In genomic region chr7:6608794-6609193, GRCh38 we compare ENCODE assay signal across 22 cellular contexts. TPM values are rescaled to one million over a fixed set of nuclear protein-coding genes. Genes with fewer than 3 reads are reported as not detected.
DNase-seq lines count a peak whose midpoint lies in the region; ATAC-seq, FAIRE-seq and TF ChIP-seq lines count a peak whose summit lies in the region.
"Had no signal": no experiment of that assay in that cellular context is flagged by ENCODE, and none has a peak within 500 bp of the region (broad histone marks: within the 10 kb centered on the region; RNA-seq: fewer than 3 reads in every experiment).

No MANE protein-coding gene starts in this region.

- H3K27me3 Mint-ChIP-seq in WTC11 (ENCODE audit: low read depth): no peaks in the 10 kb centered on the region; the same call in 1 of the 2 replicates
- H3K27me3 Mint-ChIP-seq: CD4-positive, alpha-beta T cell had no signal

- no peaks in the 10 kb centered on the region for H3K79me2 ChIP-seq in HepG2 (ENCODE audit: insufficient read depth, low read length)

- no peaks in the 10 kb centered on the region; a peak in 1 of 5 replicates for H3K27me3 ChIP-seq in HepG2 (ENCODE audit: control insufficient read depth in 1 of 2, insufficient read depth in 2 of 2, low read length in 2 of 2)
- H3K27me3 ChIP-seq in right lobe of liver: no peaks in the 10 kb centered on the region

- no peaks in the 10 kb centered on the region for H3K9me3 Mint-ChIP-seq in WTC11
- H3K9me3 Mint-ChIP-seq: CD4-positive, alpha-beta T cell; CD8-positive, alpha-beta T cell had no signal

- FAIRE-seq in HepG2 (lab: Jason Lieb, UNC): no peak
- FAIRE-seq: A549, D721Med, G401.6, GM12891, GM19239 had no signal

- H3K4me1 Mint-ChIP-seq in WTC11: peaks cover 2% of the 10 kb centered on the region; the same call in 1 of the 2 replicates
- H3K4me1 Mint-ChIP-seq: B cell had no signal

- H3K9ac ChIP-seq in HepG2 (ENCODE audit: insufficient read depth, low read depth, low read length): no peak overlapping the region
- H3K9ac ChIP-seq: BLaER1 treated with 17β-estradiol and CSF1 and Interleukin-3, amounts not matched to agents 10 nM and 100 nM had no signal

- in situ Hi-C loops in HepG2 (cut with HindIII; ENCODE audit: extremely low pct_ligation_motif_present, low pct_unique_long_range_greater_than_20kb): no loop called here

- intact Hi-C loops in HepG2 (cut with micrococcal nuclease; ENCODE audit: unreplicated experiment): loop anchor here (1.0 kb wide), 1 partner anchor 29 kb away; the partner anchor contains the start of gene ZNF316
- intact Hi-C loops in right lobe of liver (cut with DNase I): no loop called here

- H4K20me1 ChIP-seq in HepG2 (ENCODE audit: insufficient read depth, low read length): no peaks in the 10 kb centered on the region

- peaks cover 7% of the 10 kb centered on the region for H3K36me3 Mint-ChIP-seq in WTC11

- H3K27ac ChIP-seq in HepG2 (ENCODE audit: extremely low read length, insufficient read depth, low read length): no peak overlapping the region
- no peak overlapping the region for H3K27ac ChIP-seq in right lobe of liver
- H3K27ac ChIP-seq: 22Rv1; A549; BLaER1 treated with 17β-estradiol and CSF1 and Interleukin-3, amounts not matched to agents 10 nM and 100 nM; C4-2B had no signal

- POLR2A ChIA-PET in HepG2 (lab: Yijun Ruan, JAX): no interaction called here
- POLR2A ChIA-PET in WTC11 (lab: Charles Lee): interaction anchor here (0.8 kb wide), 1 partner anchor 32 kb away, joined by 3 read pairs; the partner anchor contains the start of gene ZDHHC4

- peaks cover under 1% of the 10 kb centered on the region; the same call in 1 of the 2 replicates for H3K4me1 ChIP-seq in HepG2 (ENCODE audit: insufficient read depth, low read length)
- no peaks in the 10 kb centered on the region for H3K4me1 ChIP-seq in right lobe of liver
- H3K4me1 ChIP-seq: A549 had no signal

- no TSS peak for BruUV-seq in HepG2 (replicated peaks; lab: Mats Ljungman, UMichigan)

- no peak overlapping the region for H3K4me3 Mint-ChIP-seq in WTC11
- H3K4me3 Mint-ChIP-seq: B cell; CD4-positive, alpha-beta T cell; CD8-positive, alpha-beta T cell had no signal

- no peak for TF ChIP-seq EP300 in HepG2 (IDR thresholded peaks at IDR 0.05; ENCODE audit: low read depth in 2 of 2, low read length in 2 of 2)
- no peak for TF ChIP-seq EP300 in HepG2 (CRISPR knock-in tag; IDR thresholded peaks at IDR 0.05; ENCODE audit: borderline replicate concordance)

- H3K4me3 ChIP-seq in HepG2 (replicated peaks in 1 of 3; ENCODE audit: insufficient read depth in 1 of 3, low read depth in 2 of 3, low read length in 3 of 3): no peak overlapping the region
- H3K4me3 ChIP-seq in right lobe of liver: no peak overlapping the region
- H3K4me3 ChIP-seq: A549; BLaER1 treated with 17β-estradiol and CSF1 and Interleukin-3, amounts not matched to agents 10 nM and 100 nM had no signal

- TF ChIP-seq POLR2A in HepG2 (IDR thresholded peaks at IDR 0.05; ENCODE audit: insufficient read depth in 1 of 2, low read depth in 2 of 2, low read length in 2 of 2): no peak
- no peak for TF ChIP-seq POLR2A in right lobe of liver (IDR thresholded peaks at IDR 0.05)

- no peak for ATAC-seq in HepG2
- no peak for ATAC-seq in right lobe of liver
- no peak for ATAC-seq in WTC11
- ATAC-seq in GM21786 (IDR thresholded peaks at IDR 0.05; ENCODE audit: unreplicated experiment): no peak
- ATAC-seq: A549; CD8-positive, alpha-beta T cell had no signal

- peaks cover 0 to 15% of the 10 kb centered on the region in 2 experiments; a peak in 3 of 5 replicates for H3K36me3 ChIP-seq in HepG2 (replicated peaks in 1 of 2; ENCODE audit: control insufficient read depth in 1 of 2, insufficient read depth in 2 of 2, low read length in 2 of 2)
- peaks cover 0 to 13% (median 1%) of the 10 kb centered on the region in 4 donors for H3K36me3 ChIP-seq in right lobe of liver

- TF ChIP-seq RAD21 in HepG2 (CRISPR knock-in tag; IDR thresholded peaks at IDR 0.05): no peak

- H2AFZ ChIP-seq in HepG2 (ENCODE audit: low read length): no peak overlapping the region

- no peak overlapping the region for H3K27ac Mint-ChIP-seq in WTC11
- H3K27ac Mint-ChIP-seq: B cell; CD4-positive, alpha-beta T cell; CD8-positive, alpha-beta T cell had no signal

- DNase-seq in HepG2 (ENCODE audit: low spot score) (no peak), right lobe of liver (no peak), WTC11 (ENCODE audit: low spot score) (no peak), NCI-H1092 (lab: John Stamatoyannopoulos, UW) (no peak)
- DNase-seq: AML-193; Caco-2; Calu3; CD4-positive, alpha-beta T cell; CD8-positive, alpha-beta T cell; DMS79 treated with DMSO at 0.1 percent for 48 hours; GF-D8 had no signal

- 97% methylated on average over 12 of the region's 12 CpGs for WGBS in HepG2 (ENCODE audit: low lambda C conversion rate)
- WGBS in right lobe of liver (ENCODE audit: insufficient coverage, low coverage, low lambda C conversion rate, missing lambda C conversion rate): 93% methylated on average over 9 of the region's 12 CpGs

- H3K4me2 ChIP-seq in HepG2 (ENCODE audit: low read depth, low read length): no peak overlapping the region
- H3K4me2 ChIP-seq: A549; BLaER1 treated with 17β-estradiol and CSF1 and Interleukin-3, amounts not matched to agents 10 nM and 100 nM had no signal

- CTCF ChIA-PET in HepG2 (lab: Yijun Ruan, JAX; ENCODE audit: low intra/inter-chr PET ratio, low total read pairs) (no interaction called here), WTC11 (lab: Charles Lee) (interaction anchor here (1.8 kb wide), 1 partner anchor 19 kb away, joined by 5 read pairs; the partner anchor contains the start of gene INTS15)

- TF ChIP-seq CTCF in HepG2 (CRISPR knock-in tag; IDR thresholded peaks at IDR 0.05): no peak
- no peak for TF ChIP-seq CTCF in right lobe of liver (IDR thresholded peaks at IDR 0.05)
- TF ChIP-seq CTCF in WTC11 (IDR thresholded peaks at IDR 0.05): no peak

- H3K9me3 ChIP-seq in HepG2 (ENCODE audit: low read length): no peaks in the 10 kb centered on the region
- H3K9me3 ChIP-seq in right lobe of liver: no peaks in the 10 kb centered on the region
- H3K9me3 ChIP-seq: A549; BLaER1 treated with 17β-estradiol and CSF1 and Interleukin-3, amounts not matched to agents 10 nM and 100 nM; Caco-2 had no signal

RNA-seq across cellular contexts. Expression of gene ZNF853, which starts 6.6 kb away (rescaled TPM):
- 2.1 and 2.5 TPM in 2 replicates for total RNA-seq in HepG2 (2016; rRNA removed; fragmentation: Illumina TruSeq; extraction: Trizol)
- 0.61 and 1.3 TPM in 2 replicates for total RNA-seq in HepG2 (2016; cell fraction: cytosol; rRNA removed; fragmentation: Illumina TruSeq; extraction: Trizol; ENCODE audit: low read depth)
- total RNA-seq in HepG2 (2016; cell fraction: insoluble cytoplasmic fraction; rRNA removed; fragmentation: Illumina TruSeq; extraction: Trizol): 1.9 and 2.0 TPM in 2 replicates
- total RNA-seq in HepG2 (2016; cell fraction: membrane; rRNA removed; fragmentation: Illumina TruSeq; extraction: Trizol): 3.2 and 3.3 TPM in 2 replicates
- 1.5 and 1.9 TPM in 2 replicates for total RNA-seq in HepG2 (2016; cell fraction: nucleus; rRNA removed; fragmentation: Illumina TruSeq; extraction: Trizol)
- 6.2 and 10.8 TPM in 2 replicates for polyA plus RNA-seq in HepG2 (2011; rRNA removed)
- 7.2 and 8.2 TPM in 2 replicates for polyA plus RNA-seq in HepG2 (2011; cell fraction: cytosol; rRNA removed)
- polyA plus RNA-seq in HepG2 (2011; cell fraction: nucleus; rRNA removed): 4.4 and 5.8 TPM in 2 replicates
- 4.2 and 5.1 TPM in 2 replicates for polyA plus RNA-seq in HepG2 (2012)
- polyA plus RNA-seq in HepG2 (2016; cell fraction: cytosol; fragmentation: Illumina TruSeq; extraction: Trizol; ENCODE audit: low read depth): 1.6 and 1.7 TPM in 2 replicates
- 3.6 and 4.7 TPM in 2 replicates for polyA plus RNA-seq in HepG2 (2016; cell fraction: insoluble cytoplasmic fraction; fragmentation: Illumina TruSeq; extraction: Trizol; ENCODE audit: low read depth)
- polyA plus RNA-seq in HepG2 (2016; cell fraction: membrane; fragmentation: Illumina TruSeq; extraction: Trizol; ENCODE audit: low read depth): 4.5 and 5.2 TPM in 2 replicates
- polyA plus RNA-seq in HepG2 (2016; cell fraction: nucleus; fragmentation: Illumina TruSeq; extraction: Trizol; ENCODE audit: insufficient read depth, low read depth): 3.6 and 4.1 TPM in 2 replicates
- polyA minus RNA-seq in HepG2 (2011; rRNA and poly(A)+ RNA removed; ENCODE audit: low replicate concordance): 0.16 and 14.3 TPM in 2 replicates
- 6.0 and 8.6 TPM in 2 replicates for polyA minus RNA-seq in HepG2 (2011; cell fraction: cytosol; rRNA and poly(A)+ RNA removed)
- 1.7 and 2.9 TPM in 2 replicates for polyA minus RNA-seq in HepG2 (2011; cell fraction: nucleus; rRNA and poly(A)+ RNA removed)
- under 1 TPM; 0.20 to 0.98 (median 0.37) TPM for total RNA-seq in right lobe of liver
- 7.7 to 8.0 TPM (median 8.0 TPM) in 3 replicates for total RNA-seq in WTC11 (2021)

RNA-seq across cellular contexts. Expression of gene INTS15, which starts 19.0 kb away (rescaled TPM):
- 8.7 and 16.3 TPM in 2 replicates for total RNA-seq in HepG2 (2016; rRNA removed; fragmentation: Illumina TruSeq; extraction: Trizol)
- total RNA-seq in HepG2 (2016; cell fraction: cytosol; rRNA removed; fragmentation: Illumina TruSeq; extraction: Trizol; ENCODE audit: low read depth): 6.0 and 7.2 TPM in 2 replicates
- total RNA-seq in HepG2 (2016; cell fraction: insoluble cytoplasmic fraction; rRNA removed; fragmentation: Illumina TruSeq; extraction: Trizol): 9.9 and 14.0 TPM in 2 replicates
- 11.2 and 14.4 TPM in 2 replicates for total RNA-seq in HepG2 (2016; cell fraction: membrane; rRNA removed; fragmentation: Illumina TruSeq; extraction: Trizol)
- total RNA-seq in HepG2 (2016; cell fraction: nucleus; rRNA removed; fragmentation: Illumina TruSeq; extraction: Trizol): 11.9 and 12.9 TPM in 2 replicates
- 23.3 and 25.7 TPM in 2 replicates for polyA plus RNA-seq in HepG2 (2011; rRNA removed)
- 20.5 and 21.6 TPM in 2 replicates for polyA plus RNA-seq in HepG2 (2011; cell fraction: cytosol; rRNA removed)
- polyA plus RNA-seq in HepG2 (2011; cell fraction: nucleus; rRNA removed): 35.7 and 36.4 TPM in 2 replicates
- polyA plus RNA-seq in HepG2 (2012): 15.0 and 22.4 TPM in 2 replicates
- 8.3 and 10.5 TPM in 2 replicates for polyA plus RNA-seq in HepG2 (2016; cell fraction: cytosol; fragmentation: Illumina TruSeq; extraction: Trizol; ENCODE audit: low read depth)
- 14.6 and 18.9 TPM in 2 replicates for polyA plus RNA-seq in HepG2 (2016; cell fraction: insoluble cytoplasmic fraction; fragmentation: Illumina TruSeq; extraction: Trizol; ENCODE audit: low read depth)
- 17.1 and 18.2 TPM in 2 replicates for polyA plus RNA-seq in HepG2 (2016; cell fraction: membrane; fragmentation: Illumina TruSeq; extraction: Trizol; ENCODE audit: low read depth)
- polyA plus RNA-seq in HepG2 (2016; cell fraction: nucleus; fragmentation: Illumina TruSeq; extraction: Trizol; ENCODE audit: insufficient read depth, low read depth): 25.3 and 31.3 TPM in 2 replicates
- polyA minus RNA-seq in HepG2 (2011; rRNA and poly(A)+ RNA removed; ENCODE audit: low replicate concordance): 22.2 and 22.4 TPM in 2 replicates
- 9.6 and 10.0 TPM in 2 replicates for polyA minus RNA-seq in HepG2 (2011; cell fraction: cytosol; rRNA and poly(A)+ RNA removed)
- 11.3 and 12.3 TPM in 2 replicates for polyA minus RNA-seq in HepG2 (2011; cell fraction: nucleus; rRNA and poly(A)+ RNA removed)
- total RNA-seq in right lobe of liver: 10 to 100 TPM; 10.2 to 16.6 (median 14.0) TPM
- 25.6 to 28.2 TPM (median 27.6 TPM) in 3 replicates for total RNA-seq in WTC11 (2021)

RNA-seq across cellular contexts. Expression of gene ZNF316, which starts 28.3 kb away (rescaled TPM):
- total RNA-seq in HepG2 (2016; rRNA removed; fragmentation: Illumina TruSeq; extraction: Trizol): 5.3 and 9.9 TPM in 2 replicates
- total RNA-seq in HepG2 (2016; cell fraction: cytosol; rRNA removed; fragmentation: Illumina TruSeq; extraction: Trizol; ENCODE audit: low read depth): 1.4 and 1.9 TPM in 2 replicates
- total RNA-seq in HepG2 (2016; cell fraction: insoluble cytoplasmic fraction; rRNA removed; fragmentation: Illumina TruSeq; extraction: Trizol): 3.8 and 8.2 TPM in 2 replicates
- 1.5 and 1.9 TPM in 2 replicates for total RNA-seq in HepG2 (2016; cell fraction: membrane; rRNA removed; fragmentation: Illumina TruSeq; extraction: Trizol)
- total RNA-seq in HepG2 (2016; cell fraction: nucleus; rRNA removed; fragmentation: Illumina TruSeq; extraction: Trizol): 6.6 and 7.7 TPM in 2 replicates
- 4.3 and 5.6 TPM in 2 replicates for polyA plus RNA-seq in HepG2 (2011; rRNA removed)
- 2.3 and 3.2 TPM in 2 replicates for polyA plus RNA-seq in HepG2 (2011; cell fraction: cytosol; rRNA removed)
- polyA plus RNA-seq in HepG2 (2011; cell fraction: nucleus; rRNA removed): 35.5 and 38.7 TPM in 2 replicates
- polyA plus RNA-seq in HepG2 (2012): 10.3 and 12.2 TPM in 2 replicates
- 0.19 and 0.27 TPM in 2 replicates for polyA plus RNA-seq in HepG2 (2016; cell fraction: cytosol; fragmentation: Illumina TruSeq; extraction: Trizol; ENCODE audit: low read depth)
- polyA plus RNA-seq in HepG2 (2016; cell fraction: insoluble cytoplasmic fraction; fragmentation: Illumina TruSeq; extraction: Trizol; ENCODE audit: low read depth): 3.8 and 4.0 TPM in 2 replicates
- 0.60 and 1.1 TPM in 2 replicates for polyA plus RNA-seq in HepG2 (2016; cell fraction: membrane; fragmentation: Illumina TruSeq; extraction: Trizol; ENCODE audit: low read depth)
- 31.1 and 32.1 TPM in 2 replicates for polyA plus RNA-seq in HepG2 (2016; cell fraction: nucleus; fragmentation: Illumina TruSeq; extraction: Trizol; ENCODE audit: insufficient read depth, low read depth)
- 4.5 and 7.7 TPM in 2 replicates for polyA minus RNA-seq in HepG2 (2011; rRNA and poly(A)+ RNA removed; ENCODE audit: low replicate concordance)
- polyA minus RNA-seq in HepG2 (2011; cell fraction: cytosol; rRNA and poly(A)+ RNA removed): 3.2 and 3.8 TPM in 2 replicates
- 5.9 and 7.0 TPM in 2 replicates for polyA minus RNA-seq in HepG2 (2011; cell fraction: nucleus; rRNA and poly(A)+ RNA removed)
- 10 to 100 TPM in 4 of 6 experiments, 1 to 10 TPM in 2; 9.5 to 25.1 (median 15.2) TPM for total RNA-seq in right lobe of liver
- total RNA-seq in WTC11 (2021): 15.1 to 19.9 TPM (median 18.8 TPM) in 3 replicates

RNA-seq across cellular contexts. Expression of gene ZDHHC4, which starts 31.5 kb away (rescaled TPM):
- total RNA-seq in HepG2 (2016; rRNA removed; fragmentation: Illumina TruSeq; extraction: Trizol): 65.4 and 83.2 TPM in 2 replicates
- total RNA-seq in HepG2 (2016; cell fraction: cytosol; rRNA removed; fragmentation: Illumina TruSeq; extraction: Trizol; ENCODE audit: low read depth): 226 and 246 TPM in 2 replicates
- total RNA-seq in HepG2 (2016; cell fraction: insoluble cytoplasmic fraction; rRNA removed; fragmentation: Illumina TruSeq; extraction: Trizol): 68.5 and 81.1 TPM in 2 replicates
- 224 and 257 TPM in 2 replicates for total RNA-seq in HepG2 (2016; cell fraction: membrane; rRNA removed; fragmentation: Illumina TruSeq; extraction: Trizol)
- total RNA-seq in HepG2 (2016; cell fraction: nucleus; rRNA removed; fragmentation: Illumina TruSeq; extraction: Trizol): 64.6 and 66.3 TPM in 2 replicates
- polyA plus RNA-seq in HepG2 (2011; rRNA removed): 164 and 188 TPM in 2 replicates
- polyA plus RNA-seq in HepG2 (2011; cell fraction: cytosol; rRNA removed): 211 and 259 TPM in 2 replicates
- polyA plus RNA-seq in HepG2 (2011; cell fraction: nucleus; rRNA removed): 123 and 147 TPM in 2 replicates
- 113 and 117 TPM in 2 replicates for polyA plus RNA-seq in HepG2 (2012)
- polyA plus RNA-seq in HepG2 (2016; cell fraction: cytosol; fragmentation: Illumina TruSeq; extraction: Trizol; ENCODE audit: low read depth): 267 and 344 TPM in 2 replicates
- polyA plus RNA-seq in HepG2 (2016; cell fraction: insoluble cytoplasmic fraction; fragmentation: Illumina TruSeq; extraction: Trizol; ENCODE audit: low read depth): 67.4 and 79.0 TPM in 2 replicates
- 232 and 277 TPM in 2 replicates for polyA plus RNA-seq in HepG2 (2016; cell fraction: membrane; fragmentation: Illumina TruSeq; extraction: Trizol; ENCODE audit: low read depth)
- 95.8 and 95.9 TPM in 2 replicates for polyA plus RNA-seq in HepG2 (2016; cell fraction: nucleus; fragmentation: Illumina TruSeq; extraction: Trizol; ENCODE audit: insufficient read depth, low read depth)
- polyA minus RNA-seq in HepG2 (2011; rRNA and poly(A)+ RNA removed; ENCODE audit: low replicate concordance): 201 and 369 TPM in 2 replicates
- polyA minus RNA-seq in HepG2 (2011; cell fraction: cytosol; rRNA and poly(A)+ RNA removed): 60.4 and 76.0 TPM in 2 replicates
- 68.5 and 88.6 TPM in 2 replicates for polyA minus RNA-seq in HepG2 (2011; cell fraction: nucleus; rRNA and poly(A)+ RNA removed)
- total RNA-seq in right lobe of liver: 10 to 100 TPM; 27.9 to 48.5 (median 36.9) TPM
- 37.7 to 48.2 TPM (median 46.4 TPM) in 3 replicates for total RNA-seq in WTC11 (2021)

RNA-seq across cellular contexts. Expression of gene GRID2IP, which starts 57.5 kb away (rescaled TPM):
- total RNA-seq in HepG2 (2016; rRNA removed; fragmentation: Illumina TruSeq; extraction: Trizol) (not detected in 2 replicates), right lobe of liver (under 1 TPM in 2 of 6 experiments, not detected in 4; 0.05 to 0.07 TPM), WTC11 (2021) (3.0 to 4.8 TPM (median 4.6 TPM) in 3 replicates)
- not detected in 2 replicates for total RNA-seq in HepG2 (2016; cell fraction: cytosol; rRNA removed; fragmentation: Illumina TruSeq; extraction: Trizol; ENCODE audit: low read depth)
- 0.04 TPM in 1 of 2 replicates, not detected in the other for total RNA-seq in HepG2 (2016; cell fraction: insoluble cytoplasmic fraction; rRNA removed; fragmentation: Illumina TruSeq; extraction: Trizol)
- not detected in 2 replicates for total RNA-seq in HepG2 (2016; cell fraction: membrane; rRNA removed; fragmentation: Illumina TruSeq; extraction: Trizol)
- total RNA-seq in HepG2 (2016; cell fraction: nucleus; rRNA removed; fragmentation: Illumina TruSeq; extraction: Trizol): not detected in 2 replicates
- polyA plus RNA-seq in HepG2 (2011; rRNA removed): 0.03 TPM in 1 of 2 replicates, not detected in the other
- 0.01 TPM in 1 of 2 replicates, not detected in the other for polyA plus RNA-seq in HepG2 (2011; cell fraction: cytosol; rRNA removed)
- polyA plus RNA-seq in HepG2 (2011; cell fraction: nucleus; rRNA removed): 0.27 and 0.42 TPM in 2 replicates
- not detected in 2 replicates for polyA plus RNA-seq in HepG2 (2012)
- polyA plus RNA-seq in HepG2 (2016; cell fraction: cytosol; fragmentation: Illumina TruSeq; extraction: Trizol; ENCODE audit: low read depth): not detected in 2 replicates
- not detected in 2 replicates for polyA plus RNA-seq in HepG2 (2016; cell fraction: insoluble cytoplasmic fraction; fragmentation: Illumina TruSeq; extraction: Trizol; ENCODE audit: low read depth)
- not detected in 2 replicates for polyA plus RNA-seq in HepG2 (2016; cell fraction: membrane; fragmentation: Illumina TruSeq; extraction: Trizol; ENCODE audit: low read depth)
- not detected in 2 replicates for polyA plus RNA-seq in HepG2 (2016; cell fraction: nucleus; fragmentation: Illumina TruSeq; extraction: Trizol; ENCODE audit: insufficient read depth, low read depth)
- polyA minus RNA-seq in HepG2 (2011; rRNA and poly(A)+ RNA removed; ENCODE audit: low replicate concordance): 0.20 TPM in 1 of 2 replicates, not detected in the other
- not detected in 2 replicates for polyA minus RNA-seq in HepG2 (2011; cell fraction: cytosol; rRNA and poly(A)+ RNA removed)
- 0.13 and 0.25 TPM in 2 replicates for polyA minus RNA-seq in HepG2 (2011; cell fraction: nucleus; rRNA and poly(A)+ RNA removed)
- polyA plus RNA-seq: A549, BJ had no signal

Comparison
In these comparisons a context has a peak if more than half of its experiments do, and no peak if none do; other contexts are left out.
1. Of the 50 proteins assayed by ChIP-seq in both HepG2 and WTC11: peak only in HepG2: none; only in WTC11: none; in both: ZNF121; in neither: 49.